In the genomic region with DNA sequence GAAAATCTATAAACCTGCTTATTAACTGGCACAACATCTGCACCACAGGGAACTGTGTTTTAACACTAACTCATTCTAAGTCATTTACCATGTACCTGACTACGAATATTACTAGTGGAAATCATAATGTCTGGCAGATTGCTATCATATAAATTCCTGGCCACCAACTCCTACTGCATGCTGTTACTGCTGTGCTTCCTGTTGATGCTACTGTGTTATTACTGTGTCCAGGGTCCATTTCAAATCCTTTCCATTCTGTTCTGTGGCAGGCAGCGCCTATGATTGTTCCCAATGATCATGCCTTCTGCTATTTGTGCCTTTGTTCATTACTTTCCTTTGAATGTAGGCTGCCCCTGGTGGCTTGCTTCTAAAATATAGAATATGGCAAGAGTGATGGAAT, we compare ENCODE assay signal across 1 cellular context.
TF ChIP-seq lines count a peak whose summit lies in the region.

No MANE protein-coding gene starts in this region.

TF ChIP-seq in K562, 482 proteins besides CTCF, POLR2A, EP300 and RAD21:
- TF ChIP-seq, protein P1, sequence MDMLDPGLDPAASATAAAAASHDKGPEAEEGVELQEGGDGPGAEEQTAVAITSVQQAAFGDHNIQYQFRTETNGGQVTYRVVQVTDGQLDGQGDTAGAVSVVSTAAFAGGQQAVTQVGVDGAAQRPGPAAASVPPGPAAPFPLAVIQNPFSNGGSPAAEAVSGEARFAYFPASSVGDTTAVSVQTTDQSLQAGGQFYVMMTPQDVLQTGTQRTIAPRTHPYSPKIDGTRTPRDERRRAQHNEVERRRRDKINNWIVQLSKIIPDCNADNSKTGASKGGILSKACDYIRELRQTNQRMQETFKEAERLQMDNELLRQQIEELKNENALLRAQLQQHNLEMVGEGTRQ (CRISPR knock-in tag; IDR thresholded peaks at IDR 0.05): no peak
- TF ChIP-seq, protein P2, sequence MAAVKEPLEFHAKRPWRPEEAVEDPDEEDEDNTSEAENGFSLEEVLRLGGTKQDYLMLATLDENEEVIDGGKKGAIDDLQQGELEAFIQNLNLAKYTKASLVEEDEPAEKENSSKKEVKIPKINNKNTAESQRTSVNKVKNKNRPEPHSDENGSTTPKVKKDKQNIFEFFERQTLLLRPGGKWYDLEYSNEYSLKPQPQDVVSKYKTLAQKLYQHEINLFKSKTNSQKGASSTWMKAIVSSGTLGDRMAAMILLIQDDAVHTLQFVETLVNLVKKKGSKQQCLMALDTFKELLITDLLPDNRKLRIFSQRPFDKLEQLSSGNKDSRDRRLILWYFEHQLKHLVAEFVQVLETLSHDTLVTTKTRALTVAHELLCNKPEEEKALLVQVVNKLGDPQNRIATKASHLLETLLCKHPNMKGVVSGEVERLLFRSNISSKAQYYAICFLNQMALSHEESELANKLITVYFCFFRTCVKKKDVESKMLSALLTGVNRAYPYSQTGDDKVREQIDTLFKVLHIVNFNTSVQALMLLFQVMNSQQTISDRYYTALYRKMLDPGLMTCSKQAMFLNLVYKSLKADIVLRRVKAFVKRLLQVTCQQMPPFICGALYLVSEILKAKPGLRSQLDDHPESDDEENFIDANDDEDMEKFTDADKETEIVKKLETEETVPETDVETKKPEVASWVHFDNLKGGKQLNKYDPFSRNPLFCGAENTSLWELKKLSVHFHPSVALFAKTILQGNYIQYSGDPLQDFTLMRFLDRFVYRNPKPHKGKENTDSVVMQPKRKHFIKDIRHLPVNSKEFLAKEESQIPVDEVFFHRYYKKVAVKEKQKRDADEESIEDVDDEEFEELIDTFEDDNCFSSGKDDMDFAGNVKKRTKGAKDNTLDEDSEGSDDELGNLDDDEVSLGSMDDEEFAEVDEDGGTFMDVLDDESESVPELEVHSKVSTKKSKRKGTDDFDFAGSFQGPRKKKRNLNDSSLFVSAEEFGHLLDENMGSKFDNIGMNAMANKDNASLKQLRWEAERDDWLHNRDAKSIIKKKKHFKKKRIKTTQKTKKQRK (IDR thresholded peaks at IDR 0.05; ENCODE audit: borderline replicate concordance, low read depth, low read length): no peak
- no peak for TF ChIP-seq PTTG1 (tag; IDR thresholded peaks at IDR 0.05; ENCODE audit: low read depth)
- TF ChIP-seq, protein P3, sequence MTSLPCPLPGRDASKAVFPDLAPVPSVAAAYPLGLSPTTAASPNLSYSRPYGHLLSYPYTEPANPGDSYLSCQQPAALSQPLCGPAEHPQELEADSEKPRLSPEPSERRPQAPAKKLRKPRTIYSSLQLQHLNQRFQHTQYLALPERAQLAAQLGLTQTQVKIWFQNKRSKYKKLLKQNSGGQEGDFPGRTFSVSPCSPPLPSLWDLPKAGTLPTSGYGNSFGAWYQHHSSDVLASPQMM (CRISPR knock-in tag; IDR thresholded peaks at IDR 0.05): no peak
- TF ChIP-seq CBFA2T3 (IDR thresholded peaks at IDR 0.05): no peak
- TF ChIP-seq SAP30 (IDR thresholded peaks at IDR 0.05; ENCODE audit: borderline replicate concordance, insufficient read depth, low read depth, low read length, poor library complexity, severe bottlenecking): no peak
- no peak for TF ChIP-seq NFATC3 (IDR thresholded peaks at IDR 0.05)
- no peak for TF ChIP-seq ZNF644 (tag; IDR thresholded peaks at IDR 0.05; ENCODE audit: low read depth)
- no peak for TF ChIP-seq FIP1L1 (IDR thresholded peaks at IDR 0.05; ENCODE audit: low read depth, low read length, poor library complexity, severe bottlenecking)
- no peak for TF ChIP-seq ZNF699 (CRISPR knock-in tag; IDR thresholded peaks at IDR 0.05; ENCODE audit: insufficient replicate concordance)
- no peak for TF ChIP-seq ZNF197 (CRISPR knock-in tag; IDR thresholded peaks at IDR 0.05; ENCODE audit: low read depth)
- no peak for TF ChIP-seq POLR3A (IDR thresholded peaks at IDR 0.05; ENCODE audit: borderline replicate concordance, extremely low read depth, insufficient read depth, insufficient read length)
- TF ChIP-seq, protein P4, sequence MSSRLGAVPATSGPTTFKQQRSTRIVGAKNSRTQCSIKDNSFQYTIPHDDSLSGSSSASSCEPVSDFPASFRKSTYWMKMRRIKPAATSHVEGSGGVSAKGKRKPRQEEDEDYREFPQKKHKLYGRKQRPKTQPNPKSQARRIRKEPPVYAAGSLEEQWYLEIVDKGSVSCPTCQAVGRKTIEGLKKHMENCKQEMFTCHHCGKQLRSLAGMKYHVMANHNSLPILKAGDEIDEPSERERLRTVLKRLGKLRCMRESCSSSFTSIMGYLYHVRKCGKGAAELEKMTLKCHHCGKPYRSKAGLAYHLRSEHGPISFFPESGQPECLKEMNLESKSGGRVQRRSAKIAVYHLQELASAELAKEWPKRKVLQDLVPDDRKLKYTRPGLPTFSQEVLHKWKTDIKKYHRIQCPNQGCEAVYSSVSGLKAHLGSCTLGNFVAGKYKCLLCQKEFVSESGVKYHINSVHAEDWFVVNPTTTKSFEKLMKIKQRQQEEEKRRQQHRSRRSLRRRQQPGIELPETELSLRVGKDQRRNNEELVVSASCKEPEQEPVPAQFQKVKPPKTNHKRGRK (tag; IDR thresholded peaks at IDR 0.05): no peak
- TF ChIP-seq, protein P5, sequence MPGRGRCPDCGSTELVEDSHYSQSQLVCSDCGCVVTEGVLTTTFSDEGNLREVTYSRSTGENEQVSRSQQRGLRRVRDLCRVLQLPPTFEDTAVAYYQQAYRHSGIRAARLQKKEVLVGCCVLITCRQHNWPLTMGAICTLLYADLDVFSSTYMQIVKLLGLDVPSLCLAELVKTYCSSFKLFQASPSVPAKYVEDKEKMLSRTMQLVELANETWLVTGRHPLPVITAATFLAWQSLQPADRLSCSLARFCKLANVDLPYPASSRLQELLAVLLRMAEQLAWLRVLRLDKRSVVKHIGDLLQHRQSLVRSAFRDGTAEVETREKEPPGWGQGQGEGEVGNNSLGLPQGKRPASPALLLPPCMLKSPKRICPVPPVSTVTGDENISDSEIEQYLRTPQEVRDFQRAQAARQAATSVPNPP (IDR thresholded peaks at IDR 0.05; ENCODE audit: borderline replicate concordance, insufficient read depth, insufficient read length): no peak
- no peak for TF ChIP-seq POLR2H (tag; IDR thresholded peaks at IDR 0.05; ENCODE audit: low read depth)
- TF ChIP-seq, protein P6, sequence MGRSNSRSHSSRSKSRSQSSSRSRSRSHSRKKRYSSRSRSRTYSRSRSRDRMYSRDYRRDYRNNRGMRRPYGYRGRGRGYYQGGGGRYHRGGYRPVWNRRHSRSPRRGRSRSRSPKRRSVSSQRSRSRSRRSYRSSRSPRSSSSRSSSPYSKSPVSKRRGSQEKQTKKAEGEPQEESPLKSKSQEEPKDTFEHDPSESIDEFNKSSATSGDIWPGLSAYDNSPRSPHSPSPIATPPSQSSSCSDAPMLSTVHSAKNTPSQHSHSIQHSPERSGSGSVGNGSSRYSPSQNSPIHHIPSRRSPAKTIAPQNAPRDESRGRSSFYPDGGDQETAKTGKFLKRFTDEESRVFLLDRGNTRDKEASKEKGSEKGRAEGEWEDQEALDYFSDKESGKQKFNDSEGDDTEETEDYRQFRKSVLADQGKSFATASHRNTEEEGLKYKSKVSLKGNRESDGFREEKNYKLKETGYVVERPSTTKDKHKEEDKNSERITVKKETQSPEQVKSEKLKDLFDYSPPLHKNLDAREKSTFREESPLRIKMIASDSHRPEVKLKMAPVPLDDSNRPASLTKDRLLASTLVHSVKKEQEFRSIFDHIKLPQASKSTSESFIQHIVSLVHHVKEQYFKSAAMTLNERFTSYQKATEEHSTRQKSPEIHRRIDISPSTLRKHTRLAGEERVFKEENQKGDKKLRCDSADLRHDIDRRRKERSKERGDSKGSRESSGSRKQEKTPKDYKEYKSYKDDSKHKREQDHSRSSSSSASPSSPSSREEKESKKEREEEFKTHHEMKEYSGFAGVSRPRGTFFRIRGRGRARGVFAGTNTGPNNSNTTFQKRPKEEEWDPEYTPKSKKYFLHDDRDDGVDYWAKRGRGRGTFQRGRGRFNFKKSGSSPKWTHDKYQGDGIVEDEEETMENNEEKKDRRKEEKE (IDR thresholded peaks at IDR 0.05; ENCODE audit: borderline replicate concordance in 1 of 2, control insufficient read depth in 1 of 2, low read depth in 2 of 2, low read length in 1 of 2): no peak
- no peak for TF ChIP-seq LARP7 (IDR thresholded peaks at IDR 0.05)
- no peak for TF ChIP-seq SREBF1 (IDR thresholded peaks at IDR 0.05; ENCODE audit: borderline replicate concordance, low read depth, low read length)
- no peak for TF ChIP-seq SPI1 (IDR thresholded peaks at IDR 0.05; ENCODE audit: borderline replicate concordance, low read depth, low read length)
